In the genomic region with DNA sequence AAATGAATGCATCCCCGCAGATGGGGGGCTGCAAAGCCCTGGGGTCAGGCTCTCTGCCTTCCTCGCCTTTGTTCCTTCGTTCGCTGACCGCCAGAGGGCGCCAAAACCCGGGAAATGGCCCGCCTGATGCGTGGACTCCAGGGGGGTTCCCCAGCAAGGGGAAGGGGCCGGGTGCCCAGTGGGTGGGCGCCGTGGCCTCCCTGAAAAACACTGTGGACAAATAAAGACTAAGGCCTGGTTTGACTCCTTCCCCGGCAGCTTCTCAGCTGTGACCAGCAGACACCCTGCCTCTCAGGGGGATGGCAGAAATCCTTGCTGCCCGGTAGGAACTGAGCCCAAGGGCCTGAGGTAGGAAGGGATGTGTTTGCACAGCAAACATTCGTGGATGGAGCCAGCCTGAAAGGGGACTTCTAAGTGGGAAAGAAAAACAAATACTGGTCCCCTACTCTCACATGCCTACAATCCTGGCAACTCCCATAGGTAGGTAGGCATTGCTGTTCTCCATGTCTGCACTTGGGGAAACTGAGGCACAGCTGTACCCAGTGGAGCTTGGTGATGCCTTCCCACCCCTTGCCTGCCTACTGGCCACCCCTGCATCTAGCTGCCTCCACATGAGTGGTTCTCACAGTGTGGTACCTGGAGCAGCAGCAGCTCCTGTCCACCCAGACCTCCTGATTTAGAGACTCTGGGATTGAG, we compare ENCODE assay signal across 7 cellular contexts. TPM values are rescaled to one million over a fixed set of nuclear protein-coding genes. Genes with fewer than 3 reads are reported as not detected.
DNase-seq lines count a peak whose midpoint lies in the region; TF ChIP-seq lines count a peak whose summit lies in the region.

No MANE protein-coding gene starts in this region.

- TF ChIP-seq POLR2A in thyroid gland (IDR thresholded peaks at IDR 0.05): peak in 1 of 2 donors; percentile 12

- H3K36me3 ChIP-seq in thyroid gland: no peaks in the 10 kb centered on the region

- WGBS in thyroid gland, 2 donors: 1 to 2% methylated on average over 15 of the region's 15 CpGs

- intact Hi-C loops in thyroid gland (cut with DNase I): loop anchor here (2.0 kb wide), 1 partner anchor 220 kb away; no protein-coding TSS in a partner anchor

- in situ Hi-C loops in GM13977 (cut with MboI; ENCODE audit: low pct_unique_long_range_greater_than_20kb, low sequenced_read_pairs, unreplicated experiment): loop anchor here (25.0 kb wide), 1 partner anchor 499 kb away; no protein-coding TSS in a partner anchor

- H3K4me1 ChIP-seq in thyroid gland: peaks cover 10 to 39% of the 10 kb centered on the region in 2 donors

- H3K27ac ChIP-seq in thyroid gland: peak overlapping the region in 2 of 3 donors; percentile 35 to 66

- TF ChIP-seq CTCF in GM13977 (IDR thresholded peaks at IDR 0.05; ENCODE audit: extremely low read depth, insufficient read depth, missing control alignments) (peak; percentile 86), epithelial cell of proximal tubule (conservative IDR thresholded peaks at IDR 0.05; ENCODE audit: low read depth, low read length) (peak; percentile 86), thyroid gland (IDR thresholded peaks at IDR 0.05) (peak; percentile 72 to 93 (median 88))

- DNase-seq in GM13977 (ENCODE audit: low spot score) (peak; percentile 70), NCI-H345 (lab: John Stamatoyannopoulos, UW) (peak; percentile 61), epithelial cell of proximal tubule (ENCODE audit: low read depth) (no peak), occipital lobe (lab: John Stamatoyannopoulos, UW) (peak; percentile 19), thyroid gland (peak; percentile 58 to 65), hepatic stellate cell (ENCODE audit: low spot score) (no peak)
- DNase-seq in activated CD8-positive, alpha-beta memory T cell treated with anti-CD3 and anti-CD28 coated beads, Interleukin-2, amount 50 U/mL, for 48 hours: peak; percentile 96

- H3K27me3 ChIP-seq in thyroid gland: no peaks in the 10 kb centered on the region

- no peak overlapping the region for H3K4me3 ChIP-seq in epithelial cell of proximal tubule (ENCODE audit: low read depth, low read length)
- H3K4me3 ChIP-seq in thyroid gland (replicated peaks in 1 of 3): no peak overlapping the region

- no peaks in the 10 kb centered on the region for H3K9me3 ChIP-seq in thyroid gland

RNA-seq across cellular contexts. Expression of a gene that starts 57.7 kb away (rescaled TPM):
- total RNA-seq in epithelial cell of proximal tubule (186 and 215 TPM in 2 replicates), occipital lobe (54.1 TPM), thyroid gland (1,000 to 10,000 TPM in 1 of 4 donors, 100 to 1,000 TPM in 3; 613 to 1,025 (median 690) TPM)

Comparison
In these comparisons a context has a peak if more than half of its experiments do, and no peak if none do; other contexts are left out.
1. DNase-seq: peak in GM13977 (single experiment), NCI-H345 (single experiment), activated CD8-positive, alpha-beta memory T cell treated with anti-CD3 and anti-CD28 coated beads, Interleukin-2, amount 50 U/mL, for 48 hours (single experiment), occipital lobe (single experiment) and thyroid gland (2 of 2); none in epithelial cell of proximal tubule (single experiment) and hepatic stellate cell (single experiment).
2. Peak in every context shown above with its lines, with median percentiles within 50 percentile points of each other: CTCF ChIP-seq.